In the genomic region with DNA sequence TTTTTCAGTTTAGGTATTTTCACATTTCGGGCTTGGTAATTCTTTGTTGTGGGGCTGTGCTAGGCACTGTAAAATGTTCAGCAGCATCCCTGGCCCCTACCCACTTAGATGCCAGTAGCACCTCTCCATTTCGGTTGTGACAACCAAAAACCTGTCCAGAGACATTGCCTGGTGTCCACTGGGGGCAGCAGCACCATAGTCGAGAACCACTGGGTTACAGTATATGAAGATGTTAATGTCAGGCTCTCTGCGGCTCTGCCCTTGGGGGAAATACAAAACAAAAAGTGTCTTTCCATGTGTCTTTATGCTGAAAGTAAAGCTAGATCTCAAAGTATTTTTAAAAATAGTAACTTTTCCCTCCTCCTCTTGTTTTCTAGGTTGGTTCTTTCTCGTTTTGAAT, we compare ENCODE assay signal across 10 cellular contexts.
DNase-seq lines count a peak whose midpoint lies in the region; ATAC-seq and TF ChIP-seq lines count a peak whose summit lies in the region.
"Had no signal": no experiment of that assay in that cellular context is flagged by ENCODE, and none has a peak within 500 bp of the region (broad histone marks: within the 10 kb centered on the region; RNA-seq: fewer than 3 reads in every experiment).

No MANE protein-coding gene starts in this region.

- no peaks in the 10 kb centered on the region for H3K9me3 Mint-ChIP-seq in neural progenitor cell

- H3K4me1 Mint-ChIP-seq in neural progenitor cell: no peaks in the 10 kb centered on the region

- H3K9me3 ChIP-seq in neural progenitor cell (ENCODE audit: low read depth): no peaks in the 10 kb centered on the region
- no peaks in the 10 kb centered on the region for H3K9me3 ChIP-seq in upper lobe of right lung

- no peaks in the 10 kb centered on the region for H3K27me3 ChIP-seq in neural progenitor cell
- H3K27me3 ChIP-seq in upper lobe of right lung: no peaks in the 10 kb centered on the region

- H3K4me3 Mint-ChIP-seq in neural progenitor cell: no peak overlapping the region

- H3K79me2 ChIP-seq in neural progenitor cell (ENCODE audit: low read depth): no peaks in the 10 kb centered on the region

- H3K4me2 ChIP-seq in neural progenitor cell: no peak overlapping the region

- H3K27ac Mint-ChIP-seq in neural progenitor cell: no peak overlapping the region

- H3K36me3 Mint-ChIP-seq in neural progenitor cell: no peaks in the 10 kb centered on the region

- H3K36me3 ChIP-seq in neural progenitor cell: no peaks in the 10 kb centered on the region
- H3K36me3 ChIP-seq in upper lobe of right lung: peaks cover 93% of the 10 kb centered on the region

- ATAC-seq in upper lobe of right lung: no peak
- ATAC-seq: sciatic nerve had no signal

- intact Hi-C loops in upper lobe of right lung (cut with DNase I): no loop called here

- H3K4me3 ChIP-seq in neural progenitor cell (no peak overlapping the region), upper lobe of right lung (no peak overlapping the region)

- TF ChIP-seq CTCF in neural progenitor cell (IDR thresholded peaks at IDR 0.05): peak; percentile 58
- no peak for TF ChIP-seq CTCF in upper lobe of right lung (IDR thresholded peaks at IDR 0.05)
- TF ChIP-seq CTCF in GM10248 (IDR thresholded peaks at IDR 0.05; ENCODE audit: control extremely low read depth, extremely low read depth, low read depth, missing control alignments): no peak

- CTCF ChIA-PET in GM10248 (lab: Yijun Ruan, JAX): interaction anchor here (1.0 to 1.6 kb wide), 2 partner anchors 16 to 451 kb away, joined by 3 read pairs; no protein-coding TSS in a partner anchor

- no peaks in the 10 kb centered on the region for H3F3A ChIP-seq in neural progenitor cell (ENCODE audit: low read depth)

- H2AFZ ChIP-seq in neural progenitor cell (replicated peaks): no peak overlapping the region

- POLR2A ChIA-PET in GM10248 (lab: Yijun Ruan, JAX): no interaction called here

- in situ Hi-C loops in KBM-7 (cut with MboI; ENCODE audit: low pct_unique_long_range_greater_than_20kb, low sequenced_read_pairs) (no loop called here), T47D (cut with HindIII; ENCODE audit: low pct_unique_long_range_greater_than_20kb, low sequenced_read_pairs) (no loop called here)

- DNase-seq in DMS53 (lab: John Stamatoyannopoulos, UW) (peak; percentile 5), DMS53 treated with DMSO at 0.1 percent for 48 hours (lab: John Stamatoyannopoulos, UW; ENCODE audit: unreplicated experiment) (no peak), KBM-7 (peak; percentile 4), T47D (ENCODE audit: low read depth in 1 of 2, low spot score in 1 of 2) (peak; percentile 28 to 77), neural progenitor cell (ENCODE audit: low spot score) (peak; percentile 23), CD1c-positive myeloid dendritic cell (ENCODE audit: extremely low spot score) (no peak), upper lobe of right lung (no peak), GM10248 (ENCODE audit: extremely low spot score) (no peak)
- DNase-seq: NCI-H2029 had no signal

- H3K9ac ChIP-seq in neural progenitor cell: no peak overlapping the region

- H3K27me3 Mint-ChIP-seq in neural progenitor cell (ENCODE audit: insufficient read depth, low read depth): peaks cover 2% of the 10 kb centered on the region

- no peaks in the 10 kb centered on the region for H4K20me1 ChIP-seq in neural progenitor cell (ENCODE audit: low read depth)

- H3K4me1 ChIP-seq in neural progenitor cell: no peaks in the 10 kb centered on the region
- no peaks in the 10 kb centered on the region for H3K4me1 ChIP-seq in upper lobe of right lung

- H3K27ac ChIP-seq in neural progenitor cell: no peak overlapping the region
- H3K27ac ChIP-seq in upper lobe of right lung: no peak overlapping the region

Comparison
In these comparisons a context has a peak if more than half of its experiments do, and no peak if none do; other contexts are left out.
1. DNase-seq: peak in DMS53 (single experiment), KBM-7 (single experiment), T47D (2 of 2) and neural progenitor cell (single experiment); none in DMS53 treated with DMSO at 0.1 percent for 48 hours (single experiment), CD1c-positive myeloid dendritic cell (single experiment), upper lobe of right lung (single experiment) and GM10248 (single experiment).